Comparison of ENCODE assay signal across 9 cellular contexts in genomic region chr9:14271078-14271673, GRCh38. TPM values are rescaled to one million over a fixed set of nuclear protein-coding genes. Genes with fewer than 3 reads are reported as not detected.
DNase-seq lines count a peak whose midpoint lies in the region; ATAC-seq and TF ChIP-seq lines count a peak whose summit lies in the region.
"Had no signal": no experiment of that assay in that cellular context is flagged by ENCODE, and none has a peak within 500 bp of the region (broad histone marks: within the 10 kb centered on the region; RNA-seq: fewer than 3 reads in every experiment).

No MANE protein-coding gene starts in this region.

- H3K27ac Mint-ChIP-seq in natural killer cell = no peak overlapping the region
- H3K27ac Mint-ChIP-seq in activated naive CD4-positive, alpha-beta T cell treated with anti-CD3 and anti-CD28 coated beads, Interleukin-2, amount 10 ng/mL, durations not matched to agents 7 days and 5 days = no peak overlapping the region

- peaks cover 8 to 15% of the 10 kb centered on the region in 2 donors for H3K27me3 Mint-ChIP-seq in natural killer cell (ENCODE audit: low read depth in 2 of 2)
- no peaks in the 10 kb centered on the region for H3K27me3 Mint-ChIP-seq in activated naive CD4-positive, alpha-beta T cell treated with anti-CD3 and anti-CD28 coated beads, Interleukin-2, amount 10 ng/mL, durations not matched to agents 7 days and 5 days

- TF ChIP-seq CTCF in natural killer cell (IDR thresholded peaks at IDR 0.05) = no peak

- ATAC-seq in activated CD4-positive, CD25-positive, alpha-beta regulatory T cell treated with anti-CD3 and anti-CD28 coated beads, Interleukin-2, amount 50 U/mL, for 24 hours = no peak
- ATAC-seq in natural killer cell = no peak

- intact Hi-C loops in natural killer cell (cut with micrococcal nuclease) = no loop called here

- DNase-seq in COR-L47 (lab: John Stamatoyannopoulos, UW) (peak; percentile 95), NCI-H345 (lab: John Stamatoyannopoulos, UW) (peak; percentile 75), dedifferentiated amniotic fluid mesenchymal stem cell (ENCODE audit: extremely low spot score) (peak; percentile 34), midbrain (lab: John Stamatoyannopoulos, UW) (peak; percentile 46), NCI-H187 treated with DMSO at 0.1 percent for 48 hours (lab: John Stamatoyannopoulos, UW) (no peak), natural killer cell (no peak)
- DNase-seq in activated naive CD4-positive, alpha-beta T cell treated with anti-CD3 and anti-CD28 coated beads, Interleukin-2, amount 10 ng/mL, durations not matched to agents 7 days and 5 days = no peak
- DNase-seq: DND-41 had no signal

- H3K36me3 Mint-ChIP-seq in natural killer cell = no peaks in the 10 kb centered on the region
- H3K36me3 Mint-ChIP-seq in activated naive CD4-positive, alpha-beta T cell treated with anti-CD3 and anti-CD28 coated beads, Interleukin-2, amount 10 ng/mL, durations not matched to agents 7 days and 5 days = no peaks in the 10 kb centered on the region

- no peaks in the 10 kb centered on the region for H3K4me1 Mint-ChIP-seq in natural killer cell
- no peaks in the 10 kb centered on the region for H3K4me1 Mint-ChIP-seq in activated naive CD4-positive, alpha-beta T cell treated with anti-CD3 and anti-CD28 coated beads, Interleukin-2, amount 10 ng/mL, durations not matched to agents 7 days and 5 days

- H3K4me3 Mint-ChIP-seq in natural killer cell = no peak overlapping the region
- no peak overlapping the region for H3K4me3 Mint-ChIP-seq in activated naive CD4-positive, alpha-beta T cell treated with anti-CD3 and anti-CD28 coated beads, Interleukin-2, amount 10 ng/mL, durations not matched to agents 7 days and 5 days

- CTCF ChIA-PET in activated naive CD4-positive, alpha-beta T cell treated with anti-CD3 and anti-CD28 coated beads, Interleukin-2, amount 10 ng/mL, durations not matched to agents 7 days and 5 days (lab: Charles Lee) = no interaction called here

- H3K9me3 Mint-ChIP-seq in natural killer cell = peaks cover 4 to 6% of the 10 kb centered on the region in 2 donors
- H3K9me3 Mint-ChIP-seq in activated naive CD4-positive, alpha-beta T cell treated with anti-CD3 and anti-CD28 coated beads, Interleukin-2, amount 10 ng/mL, durations not matched to agents 7 days and 5 days = no peaks in the 10 kb centered on the region

RNA-seq across cellular contexts. Expression of gene NFIB, which starts 42.8 kb away (rescaled TPM):
- under 1 TPM in 2 of 3 donors, not detected in 1; 0.20 to 0.21 TPM for total RNA-seq in natural killer cell

Comparison
In these comparisons a context has a peak if more than half of its experiments do, and no peak if none do; other contexts are left out.
1. DNase-seq: peak in COR-L47 (single experiment), NCI-H345 (single experiment), dedifferentiated amniotic fluid mesenchymal stem cell (single experiment) and midbrain (single experiment); none in NCI-H187 treated with DMSO at 0.1 percent for 48 hours (single experiment), natural killer cell (single experiment) and activated naive CD4-positive, alpha-beta T cell treated with anti-CD3 and anti-CD28 coated beads, Interleukin-2, amount 10 ng/mL, durations not matched to agents 7 days and 5 days (single experiment).